Comparison of ENCODE assay signal across 10 cellular contexts in genomic region chr15:59399465-59400102, GRCh38. TPM values are rescaled to one million over a fixed set of nuclear protein-coding genes. Genes with fewer than 3 reads are reported as not detected.
DNase-seq lines count a peak whose midpoint lies in the region; ATAC-seq and TF ChIP-seq lines count a peak whose summit lies in the region.
"Had no signal": no experiment of that assay in that cellular context is flagged by ENCODE, and none has a peak within 500 bp of the region (broad histone marks: within the 10 kb centered on the region; RNA-seq: fewer than 3 reads in every experiment).

No MANE protein-coding gene starts in this region.

- H3K27ac Mint-ChIP-seq in H9, result no peak overlapping the region

- H3K4ac ChIP-seq in H9 (ENCODE audit: low read depth, low read length), result no peak overlapping the region

- no peaks in the 10 kb centered on the region for H4K20me1 ChIP-seq in H9 (ENCODE audit: control insufficient read depth, insufficient read depth, insufficient read length)

- peak; percentile 86 for DNase-seq in CD1c-positive myeloid dendritic cell (ENCODE audit: extremely low spot score)
- peak; percentile 59 for DNase-seq in SIG-M5 (lab: John Stamatoyannopoulos, UW)
- no peak for DNase-seq in COR-L47 (lab: John Stamatoyannopoulos, UW)
- DNase-seq in HUDEP-2 (lab: John Stamatoyannopoulos, UW; ENCODE audit: unreplicated experiment in 76 of 76), result no peak
- no peak for DNase-seq in H9
- DNase-seq in GOT3 (lab: John Stamatoyannopoulos, UW), result no peak
- DNase-seq: Kasumi-1 had no signal

- H3K79me2 ChIP-seq in H9 (ENCODE audit: insufficient read depth, low read length), result no peaks in the 10 kb centered on the region

- H3K4me2 ChIP-seq in H9 (ENCODE audit: insufficient read depth, insufficient read length, low read length), result no peak overlapping the region

- WGBS in H9 (ENCODE audit: extremely low coverage, insufficient read length, low lambda C conversion rate), result no CpG with 5 or more reads among the region's 7 CpGs

- H3K9me3 ChIP-seq in H9 (ENCODE audit: control insufficient read depth, low read depth, low read length), result no peaks in the 10 kb centered on the region

- ATAC-seq in GM19351 (IDR thresholded peaks at IDR 0.05; ENCODE audit: unreplicated experiment), result peak; percentile 86
- peak; percentile 64 for ATAC-seq in HG03064 (IDR thresholded peaks at IDR 0.05; ENCODE audit: low read depth, unreplicated experiment)

- H4K8ac ChIP-seq in H9 (replicated peaks; ENCODE audit: insufficient read length, low read depth, low read length), result no peak overlapping the region

- H3K9me3 Mint-ChIP-seq in H9, result no peaks in the 10 kb centered on the region; a peak in 1 of 5 replicates

- peaks cover 19% of the 10 kb centered on the region for H3K27me3 Mint-ChIP-seq in H9 (ENCODE audit: low read depth)

- no peak overlapping the region for H3K23ac ChIP-seq in H9 (ENCODE audit: insufficient read length, low read depth, low read length)

- no peak overlapping the region for H2BK12ac ChIP-seq in H9 (ENCODE audit: insufficient read length, low read depth, low read length)

- H3K27ac ChIP-seq in H9 (ENCODE audit: insufficient read length, low read depth, low read length), result no peak overlapping the region
- H3K27ac ChIP-seq: C4-2B had no signal

- H3K18ac ChIP-seq in H9 (ENCODE audit: insufficient read length, low read depth, low read length), result no peak overlapping the region

- H2BK15ac ChIP-seq in H9 (ENCODE audit: low read depth, low read length), result no peak overlapping the region

- no peaks in the 10 kb centered on the region for H3K36me3 Mint-ChIP-seq in H9 (ENCODE audit: insufficient read depth in 1 of 3, low read depth in 3 of 3)

- H2AFZ ChIP-seq in H9 (ENCODE audit: low read length), result no peak overlapping the region

- H2AK5ac ChIP-seq in H9 (ENCODE audit: insufficient read length, low read length), result no peak overlapping the region

- H2BK20ac ChIP-seq in H9 (ENCODE audit: low read depth, low read length, poor library complexity, severe bottlenecking), result no peak overlapping the region

- H3K4me1 Mint-ChIP-seq in H9, result peaks cover 37 to 51% of the 10 kb centered on the region in 2 experiments

- no peak overlapping the region for H3T11ph ChIP-seq in H9 (ENCODE audit: low read length)

- H2BK5ac ChIP-seq in H9 (ENCODE audit: insufficient read length, low read length), result no peak overlapping the region

- no peaks in the 10 kb centered on the region for H3K79me1 ChIP-seq in H9 (ENCODE audit: insufficient read depth, low read depth, low read length, poor library complexity, severe bottlenecking)

- no peak overlapping the region for H3K9ac ChIP-seq in H9 (ENCODE audit: extremely low read depth, insufficient read length, low read length)

- H3K56ac ChIP-seq in H9 (ENCODE audit: insufficient read length, low read depth, low read length), result no peak overlapping the region

- peaks cover 2% of the 10 kb centered on the region; the same call in 1 of the 2 replicates for H3K4me1 ChIP-seq in H9 (ENCODE audit: insufficient read depth, low read length)

- H3K4me3 Mint-ChIP-seq in H9, result no peak overlapping the region

- no peak overlapping the region for H4K91ac ChIP-seq in H9 (ENCODE audit: insufficient read length, low read depth, low read length)

- no peak overlapping the region for H3K14ac ChIP-seq in H9 (ENCODE audit: insufficient read depth, low read length)

- H4K5ac ChIP-seq in H9 (ENCODE audit: insufficient read length, low read depth, low read length), result no peak overlapping the region

- H2BK120ac ChIP-seq in H9 (ENCODE audit: low read depth, low read length, poor library complexity, severe bottlenecking), result no peak overlapping the region

- no peaks in the 10 kb centered on the region for H3K27me3 ChIP-seq in H9 (ENCODE audit: insufficient read depth, low read length)

- TF ChIP-seq CTCF in H9 (conservative IDR thresholded peaks at IDR 0.05), result no peak

- H3K23me2 ChIP-seq in H9 (ENCODE audit: insufficient read length, low read depth, low read length, poor library complexity, severe bottlenecking), result no peaks in the 10 kb centered on the region

RNA-seq across cellular contexts. Expression of gene MYO1E, which starts 26.9 kb away (rescaled TPM):
- total RNA-seq in H9 (2021), result 235 and 249 TPM in 2 replicates

RNA-seq across cellular contexts. Expression of gene FAM81A, which starts 38.4 kb away (rescaled TPM):
- 1.0 and 1.7 TPM in 2 replicates for total RNA-seq in H9 (2021)

Comparison
In these comparisons a context has a peak if more than half of its experiments do, and no peak if none do; other contexts are left out.
1. DNase-seq: peak in CD1c-positive myeloid dendritic cell (single experiment) and SIG-M5 (single experiment); none in COR-L47 (single experiment), HUDEP-2 (0 of 76), H9 (single experiment) and GOT3 (single experiment).